30 cellular contexts compared by ENCODE assay signal in genomic region chr14:90558983-90559590, GRCh38.
"Had no signal": no experiment of that assay in that cellular context is flagged by ENCODE, and none has a peak within 500 bp of the region (broad histone marks: within the 10 kb centered on the region; RNA-seq: fewer than 3 reads in every experiment).

No MANE protein-coding gene starts in this region.

- H3K27me3 Mint-ChIP-seq: activated naive CD8-positive, alpha-beta T cell treated with anti-CD3 and anti-CD28 coated beads, Interleukin-2, amount 10 ng/mL, durations not matched to agents 7 days and 5 days; naive B cell; stimulated activated naive CD8-positive, alpha-beta T cell treated with anti-CD3 and anti-CD28 coated beads, Interleukin-15, amount 100 ng/mL, for 72 hours; T-cell had no signal

- H3K27ac Mint-ChIP-seq: activated naive CD4-positive, alpha-beta T cell treated with anti-CD3 and anti-CD28 coated beads, Interleukin-2, amount 10 ng/mL, durations not matched to agents 7 days and 5 days; activated naive CD8-positive, alpha-beta T cell treated with anti-CD3 and anti-CD28 coated beads, Interleukin-2, amount 10 ng/mL, durations not matched to agents 7 days and 5 days; activated T-helper 1 cell treated with anti-CD3 and anti-CD28 coated beads, Interleukin-12 subunit alpha, Interleukin-12 subunit beta, Interleukin-2, Interleukin-4 antibody, amounts not matched to agents 30 ng/mL and 10 ng/mL and 1 ng/mL, durations not matched to agents 14 hours and 24 hours and 36 hours; dendritic cell treated with granulocyte-macrophage colony-stimulating factor and Interleukin-4, amounts not matched to agents 40 ng/mL and 50 ng/mL, for 4 days; immature natural killer cell; mesothelial cell of epicardium; stimulated activated memory B cell treated with anti-CD40 and anti-IgM and Interleukin-4, amounts not matched to agents 10 μg/mL and 1 μg/mL and 100 μg/mL, for 72 hours; T-cell; T-helper 2 cell treated with Interferon-gamma antibody and Interleukin-4, amounts not matched to agents 5 μg/mL and 100 μg/mL, for 36 hours had no signal

- ATAC-seq: foreskin keratinocyte; heart left ventricle; left colon; stimulated activated memory B cell treated with anti-CD40 and anti-IgM and Interleukin-4, amounts not matched to agents 10 μg/mL and 1 μg/mL and 100 μg/mL, for 72 hours; stimulated activated naive CD8-positive, alpha-beta T cell treated with anti-CD3 and anti-CD28 coated beads, Interleukin-15, amount 100 ng/mL, for 72 hours; T-cell had no signal

- H3K9me3 Mint-ChIP-seq: activated naive CD4-positive, alpha-beta T cell treated with anti-CD3 and anti-CD28 coated beads, Interleukin-2, amount 10 ng/mL, durations not matched to agents 7 days and 5 days; activated naive CD8-positive, alpha-beta T cell treated with anti-CD3 and anti-CD28 coated beads, Interleukin-2, amount 10 ng/mL, durations not matched to agents 7 days and 5 days; activated T-helper 1 cell treated with anti-CD3 and anti-CD28 coated beads, Interleukin-12 subunit alpha, Interleukin-12 subunit beta, Interleukin-2, Interleukin-4 antibody, amounts not matched to agents 30 ng/mL and 10 ng/mL and 1 ng/mL, durations not matched to agents 14 hours and 24 hours and 36 hours; dendritic cell treated with granulocyte-macrophage colony-stimulating factor and Interleukin-4, amounts not matched to agents 40 ng/mL and 50 ng/mL, for 4 days; immature natural killer cell; mesothelial cell of epicardium; naive B cell; stimulated activated memory B cell treated with anti-CD40 and anti-IgM and Interleukin-4, amounts not matched to agents 10 μg/mL and 1 μg/mL and 100 μg/mL, for 72 hours; stimulated activated naive CD8-positive, alpha-beta T cell treated with anti-CD3 and anti-CD28 coated beads, Interleukin-15, amount 100 ng/mL, for 72 hours; T-cell; T-helper 2 cell treated with Interferon-gamma antibody and Interleukin-4, amounts not matched to agents 5 μg/mL and 100 μg/mL, for 36 hours had no signal

- DNase-seq: activated CD4-positive, alpha-beta T cell treated with anti-CD3 and anti-CD28 coated beads for 4 hours; activated CD4-positive, alpha-beta T cell treated with anti-CD3 and anti-CD28 coated beads, Interleukin-2, amount 50 U/mL, for 4 hours; activated CD8-positive, alpha-beta memory T cell treated with anti-CD3 and anti-CD28 coated beads for 24 hours; activated effector memory CD4-positive, alpha-beta T cell treated with anti-CD3 and anti-CD28 coated beads, Interleukin-2, amount 50 U/mL, for 16 hours; activated naive CD4-positive, alpha-beta T cell treated with anti-CD3 and anti-CD28 coated beads, Interleukin-2, amount 10 ng/mL, durations not matched to agents 7 days and 5 days; activated naive CD8-positive, alpha-beta T cell treated with anti-CD3 and anti-CD28 coated beads, Interleukin-2, amount 10 ng/mL, durations not matched to agents 7 days and 5 days; caudate nucleus; effector CD4-positive, alpha-beta T cell; foreskin keratinocyte; hypothalamus; immature natural killer cell; kidney; left colon; naive B cell; sigmoid colon; small intestine; stimulated activated CD4-positive, alpha-beta T cell treated with anti-CD3 and anti-CD28 coated beads, Interleukin-1b, Interleukin-23, amount 100 ng/mL, for 48 hours; stimulated activated CD4-positive, alpha-beta T cell treated with anti-CD3 and anti-CD28 coated beads, Interleukin-4, amount 100 ng/mL, for 4 hours; stimulated activated CD8-positive, alpha-beta memory T cell treated with anti-CD3 and anti-CD28 coated beads, Interleukin-4, amount 100 ng/mL, for 48 hours; stimulated activated naive CD8-positive, alpha-beta T cell treated with anti-CD3 and anti-CD28 coated beads, Interleukin-15, amount 100 ng/mL, for 72 hours; T-cell; thyroid gland had no signal

- H3K4me3 Mint-ChIP-seq: activated naive CD4-positive, alpha-beta T cell treated with anti-CD3 and anti-CD28 coated beads, Interleukin-2, amount 10 ng/mL, durations not matched to agents 7 days and 5 days; activated naive CD8-positive, alpha-beta T cell treated with anti-CD3 and anti-CD28 coated beads, Interleukin-2, amount 10 ng/mL, durations not matched to agents 7 days and 5 days; activated T-helper 1 cell treated with anti-CD3 and anti-CD28 coated beads, Interleukin-12 subunit alpha, Interleukin-12 subunit beta, Interleukin-2, Interleukin-4 antibody, amounts not matched to agents 30 ng/mL and 10 ng/mL and 1 ng/mL, durations not matched to agents 14 hours and 24 hours and 36 hours; dendritic cell treated with granulocyte-macrophage colony-stimulating factor and Interleukin-4, amounts not matched to agents 40 ng/mL and 50 ng/mL, for 4 days; immature natural killer cell; mesothelial cell of epicardium; naive B cell; stimulated activated memory B cell treated with anti-CD40 and anti-IgM and Interleukin-4, amounts not matched to agents 10 μg/mL and 1 μg/mL and 100 μg/mL, for 72 hours; stimulated activated naive CD8-positive, alpha-beta T cell treated with anti-CD3 and anti-CD28 coated beads, Interleukin-15, amount 100 ng/mL, for 72 hours; T-cell; T-helper 2 cell treated with Interferon-gamma antibody and Interleukin-4, amounts not matched to agents 5 μg/mL and 100 μg/mL, for 36 hours had no signal

- H3K36me3 Mint-ChIP-seq: activated naive CD4-positive, alpha-beta T cell treated with anti-CD3 and anti-CD28 coated beads, Interleukin-2, amount 10 ng/mL, durations not matched to agents 7 days and 5 days; activated naive CD8-positive, alpha-beta T cell treated with anti-CD3 and anti-CD28 coated beads, Interleukin-2, amount 10 ng/mL, durations not matched to agents 7 days and 5 days; immature natural killer cell; mesothelial cell of epicardium; naive B cell; stimulated activated memory B cell treated with anti-CD40 and anti-IgM and Interleukin-4, amounts not matched to agents 10 μg/mL and 1 μg/mL and 100 μg/mL, for 72 hours; T-cell had no signal

- H3K9me3 ChIP-seq: esophagus muscularis mucosa, heart left ventricle, sigmoid colon, thyroid gland, upper lobe of left lung had no signal

- H3K4me1 ChIP-seq: foreskin keratinocyte had no signal

- H3K27ac ChIP-seq: esophagus muscularis mucosa, foreskin keratinocyte, heart left ventricle, sigmoid colon, thyroid gland, upper lobe of left lung had no signal

- H3K27me3 ChIP-seq: esophagus muscularis mucosa, foreskin keratinocyte, heart left ventricle, sigmoid colon, thyroid gland, upper lobe of left lung had no signal

- H3K36me3 ChIP-seq: thyroid gland, upper lobe of left lung had no signal

- H3K4me3 ChIP-seq: esophagus muscularis mucosa, heart left ventricle, sigmoid colon, thyroid gland, upper lobe of left lung had no signal

- H3K4me1 Mint-ChIP-seq: activated naive CD4-positive, alpha-beta T cell treated with anti-CD3 and anti-CD28 coated beads, Interleukin-2, amount 10 ng/mL, durations not matched to agents 7 days and 5 days; activated naive CD8-positive, alpha-beta T cell treated with anti-CD3 and anti-CD28 coated beads, Interleukin-2, amount 10 ng/mL, durations not matched to agents 7 days and 5 days; immature natural killer cell; naive B cell; stimulated activated memory B cell treated with anti-CD40 and anti-IgM and Interleukin-4, amounts not matched to agents 10 μg/mL and 1 μg/mL and 100 μg/mL, for 72 hours; stimulated activated naive CD8-positive, alpha-beta T cell treated with anti-CD3 and anti-CD28 coated beads, Interleukin-15, amount 100 ng/mL, for 72 hours; T-cell had no signal
